20 cellular contexts compared by ENCODE assay signal in genomic region chr16:53829186-53829747, GRCh38.
DNase-seq lines count a peak whose midpoint lies in the region; ATAC-seq and TF ChIP-seq lines count a peak whose summit lies in the region.
"Had no signal": no experiment of that assay in that cellular context is flagged by ENCODE, and none has a peak within 500 bp of the region (broad histone marks: within the 10 kb centered on the region; RNA-seq: fewer than 3 reads in every experiment).

No MANE protein-coding gene starts in this region.

- no peaks in the 10 kb centered on the region for H3K9me3 Mint-ChIP-seq in HFFc6
- H3K9me3 Mint-ChIP-seq: stimulated activated naive CD8-positive, alpha-beta T cell treated with anti-CD3 and anti-CD28 coated beads, Interleukin-15, Interleukin-2, amounts not matched to agents 100 ng/mL and 50 ng/mL, for 24 hours had no signal

- TF ChIP-seq CTCF in HFFc6 (IDR thresholded peaks at IDR 0.05) (no peak), foreskin keratinocyte (conservative IDR thresholded peaks at IDR 0.05) (no peak), esophagus squamous epithelium (IDR thresholded peaks at IDR 0.05) (no peak)

- H3K27ac ChIP-seq in foreskin keratinocyte: no peak overlapping the region
- no peak overlapping the region for H3K27ac ChIP-seq in esophagus squamous epithelium
- H3K27ac ChIP-seq: transverse colon had no signal

- no peaks in the 10 kb centered on the region for H3K9me3 ChIP-seq in esophagus squamous epithelium
- H3K9me3 ChIP-seq: transverse colon had no signal

- H3K27me3 Mint-ChIP-seq in HFFc6 (ENCODE audit: insufficient read depth): no peaks in the 10 kb centered on the region; the same call in 1 of the 2 replicates
- H3K27me3 Mint-ChIP-seq: activated CD4-positive, alpha-beta T cell treated with anti-CD3 and anti-CD28 coated beads, Interleukin-2, amount 10 ng/mL, durations not matched to agents 24 days and 14 days; stimulated activated naive CD8-positive, alpha-beta T cell treated with anti-CD3 and anti-CD28 coated beads, Interleukin-15, Interleukin-2, amounts not matched to agents 100 ng/mL and 50 ng/mL, for 24 hours had no signal

- H3K36me3 Mint-ChIP-seq in HFFc6 (ENCODE audit: low read depth): peaks cover 21% of the 10 kb centered on the region

- ATAC-seq in foreskin keratinocyte (peak; percentile 62), GM19397 (IDR thresholded peaks at IDR 0.05; ENCODE audit: unreplicated experiment) (no peak)
- ATAC-seq: left ventricle myocardium superior, right cardiac atrium had no signal

- H3K4me1 ChIP-seq in foreskin keratinocyte: peaks cover 13% of the 10 kb centered on the region
- H3K4me1 ChIP-seq in esophagus squamous epithelium: peaks cover 0 to 19% (median 0%) of the 10 kb centered on the region in 3 donors
- H3K4me1 ChIP-seq: transverse colon had no signal

- H3K4me3 ChIP-seq in esophagus squamous epithelium: no peak overlapping the region
- H3K4me3 ChIP-seq: transverse colon had no signal

- peak overlapping the region; percentile 36; the same call in 1 of the 2 replicates for H3K27ac Mint-ChIP-seq in HFFc6
- H3K27ac Mint-ChIP-seq: activated CD4-positive, alpha-beta T cell treated with anti-CD3 and anti-CD28 coated beads, Interleukin-2, amount 10 ng/mL, durations not matched to agents 24 days and 14 days; stimulated activated naive CD8-positive, alpha-beta T cell treated with anti-CD3 and anti-CD28 coated beads, Interleukin-15, Interleukin-2, amounts not matched to agents 100 ng/mL and 50 ng/mL, for 24 hours had no signal

- peaks cover 0 to 18% (median 0%) of the 10 kb centered on the region in 3 donors for H3K36me3 ChIP-seq in esophagus squamous epithelium

- intact Hi-C loops in esophagus squamous epithelium (cut with DNase I): no loop called here

- H3K27me3 ChIP-seq in foreskin keratinocyte: no peaks in the 10 kb centered on the region
- no peaks in the 10 kb centered on the region for H3K27me3 ChIP-seq in esophagus squamous epithelium
- H3K27me3 ChIP-seq: transverse colon had no signal

- DNase-seq in AG20443 (ENCODE audit: low spot score): peak; percentile 19
- DNase-seq in HFFc6: peak; percentile 47
- peak; percentile 55 for DNase-seq in amniotic epithelial cell (ENCODE audit: low read depth)
- peak; percentile 23 to 68 for DNase-seq in foreskin keratinocyte
- DNase-seq in esophagus squamous epithelium (lab: John Stamatoyannopoulos, UW): no peak
- DNase-seq in GM19238 (ENCODE audit: insufficient read length, low spot score): no peak
- no peak for DNase-seq in stimulated activated CD4-positive, alpha-beta T cell treated with anti-CD3 and anti-CD28 coated beads, Interleukin-12 subunit alpha, Interleukin-12 subunit beta, amount 100 ng/mL, for 4 hours
- DNase-seq: activated CD4-positive, alpha-beta T cell treated with anti-CD3 and anti-CD28 coated beads, Interleukin-2, amount 10 ng/mL, durations not matched to agents 24 days and 14 days; amniotic stem cell; Kasumi-1; left ventricle myocardium superior; NCI-H1436 treated with DMSO at 0.1 percent for 48 hours; NCI-H2227 treated with DMSO at 0.1 percent for 48 hours; NK-92 treated with Interleukin-12 subunit alpha and Interleukin-12 subunit beta, amount 100 ng/mL, for 24 hours; nucleus accumbens; right cardiac atrium; SW 1271; transverse colon had no signal

- 0 out of 2 replicates have a peak overlapping the region, but pooled peaks have one; percentile 2 for H3K4me3 Mint-ChIP-seq in HFFc6
- H3K4me3 Mint-ChIP-seq: activated CD4-positive, alpha-beta T cell treated with anti-CD3 and anti-CD28 coated beads, Interleukin-2, amount 10 ng/mL, durations not matched to agents 24 days and 14 days; stimulated activated naive CD8-positive, alpha-beta T cell treated with anti-CD3 and anti-CD28 coated beads, Interleukin-15, Interleukin-2, amounts not matched to agents 100 ng/mL and 50 ng/mL, for 24 hours had no signal

- peaks cover 16% of the 10 kb centered on the region for H3K4me1 Mint-ChIP-seq in HFFc6 (ENCODE audit: low read depth)

- TF ChIP-seq POLR2A in esophagus squamous epithelium (IDR thresholded peaks at IDR 0.05): no peak

- WGBS in esophagus squamous epithelium, 2 donors: 64 to 73% methylated on average over 3 of the region's 3 CpGs

Comparison
In these comparisons a context has a peak if more than half of its experiments do, and no peak if none do; other contexts are left out.
1. DNase-seq: peak in AG20443 (single experiment), HFFc6 (single experiment), amniotic epithelial cell (single experiment) and foreskin keratinocyte (2 of 2); none in esophagus squamous epithelium (single experiment), GM19238 (single experiment) and stimulated activated CD4-positive, alpha-beta T cell treated with anti-CD3 and anti-CD28 coated beads, Interleukin-12 subunit alpha, Interleukin-12 subunit beta, amount 100 ng/mL, for 4 hours (single experiment).